12 cellular contexts compared by ENCODE assay signal in genomic region chr22:29816128-29816527, GRCh38. TPM values are rescaled to one million over a fixed set of nuclear protein-coding genes. Genes with fewer than 3 reads are reported as not detected.
DNase-seq lines count a peak whose midpoint lies in the region; ATAC-seq and TF ChIP-seq lines count a peak whose summit lies in the region.
"Had no signal": no experiment of that assay in that cellular context is flagged by ENCODE, and none has a peak within 500 bp of the region (broad histone marks: within the 10 kb centered on the region; RNA-seq: fewer than 3 reads in every experiment).

No MANE protein-coding gene starts in this region.

- TF ChIP-seq CTCF in gastroesophageal sphincter (IDR thresholded peaks at IDR 0.05) = no peak
- no peak for TF ChIP-seq CTCF in ovary (IDR thresholded peaks at IDR 0.05)
- no peak for TF ChIP-seq CTCF in natural killer cell (IDR thresholded peaks at IDR 0.05)

- no peaks in the 10 kb centered on the region for H3K9me3 Mint-ChIP-seq in natural killer cell
- H3K9me3 Mint-ChIP-seq: activated T-cell treated with anti-CD3 and anti-CD28 coated beads, Interleukin-2, amount 50 U/mL, for 4 hours had no signal

- peak overlapping the region in 3 of 4 donors; percentile 2 to 57 (median 33) for H3K27ac ChIP-seq in gastroesophageal sphincter
- no peak overlapping the region for H3K27ac ChIP-seq in ovary

- H3K4me1 ChIP-seq in gastroesophageal sphincter = peaks cover 0 to 19% (median 5%) of the 10 kb centered on the region in 3 donors
- H3K4me1 ChIP-seq in ovary (ENCODE audit: insufficient read depth) = no peaks in the 10 kb centered on the region

- ATAC-seq in gastroesophageal sphincter (peak; percentile 73), GM21528 (IDR thresholded peaks at IDR 0.05; ENCODE audit: low FRiP score, unreplicated experiment) (no peak), natural killer cell (no peak)
- ATAC-seq: activated T-cell treated with anti-CD3 and anti-CD28 coated beads, Interleukin-2, amount 50 U/mL, for 4 hours had no signal

- no peak overlapping the region for H3K4me3 Mint-ChIP-seq in natural killer cell
- H3K4me3 Mint-ChIP-seq: activated T-cell treated with anti-CD3 and anti-CD28 coated beads, Interleukin-2, amount 50 U/mL, for 4 hours had no signal

- H3K27ac Mint-ChIP-seq in natural killer cell = no peak overlapping the region

- H3K27me3 Mint-ChIP-seq in natural killer cell (ENCODE audit: low read depth in 2 of 2) = no peaks in the 10 kb centered on the region

- in situ Hi-C loops in ACHN (cut with HindIII; ENCODE audit: low pct_ligation_motif_present, low pct_unique_long_range_greater_than_20kb, low sequenced_read_pairs) = no loop called here

- H3K4me3 ChIP-seq in gastroesophageal sphincter (no peak overlapping the region), ovary (no peak overlapping the region)

- TF ChIP-seq POLR2A in gastroesophageal sphincter (IDR thresholded peaks at IDR 0.05) (no peak), ovary (IDR thresholded peaks at IDR 0.05) (no peak)

- no peaks in the 10 kb centered on the region for H3K9me3 ChIP-seq in gastroesophageal sphincter
- no peaks in the 10 kb centered on the region for H3K9me3 ChIP-seq in ovary

- TF ChIP-seq EP300 in gastroesophageal sphincter (IDR thresholded peaks at IDR 0.05) = no peak
- TF ChIP-seq EP300 in ovary (IDR thresholded peaks at IDR 0.05) = no peak

- H3K36me3 Mint-ChIP-seq in natural killer cell = peaks cover 22% of the 10 kb centered on the region

- intact Hi-C loops in ovary (cut with DNase I) = no loop called here
- intact Hi-C loops in natural killer cell (cut with micrococcal nuclease) = no loop called here

- H3K36me3 ChIP-seq in gastroesophageal sphincter (peaks cover 0 to 98% of the 10 kb centered on the region in 2 donors), ovary (no peaks in the 10 kb centered on the region)

- DNase-seq in DMS 273 (lab: John Stamatoyannopoulos, UW; ENCODE audit: unreplicated experiment) (peak; percentile 68), T1000 (lab: John Stamatoyannopoulos, UW) (peak; percentile 35), ovary (peak in 3 of 5 donors; percentile 36 to 70 (median 44)), natural killer cell (no peak), ACHN (no peak)
- no peak for DNase-seq in activated CD4-positive, alpha-beta T cell treated with anti-CD3 and anti-CD28 coated beads for 1 hour
- DNase-seq: activated T-cell treated with anti-CD3 and anti-CD28 coated beads, Interleukin-2, amount 50 U/mL, for 4 hours; DMS153; mesendoderm; NCI-H1105 treated with DMSO at 0.1 percent for 48 hours had no signal

- H3K4me1 Mint-ChIP-seq in natural killer cell = no peaks in the 10 kb centered on the region

- no peaks in the 10 kb centered on the region for H3K27me3 ChIP-seq in gastroesophageal sphincter
- no peaks in the 10 kb centered on the region for H3K27me3 ChIP-seq in ovary

- 0 to 40% methylated on average over 1 to 2 of the region's 2 CpGs for WGBS in gastroesophageal sphincter (ENCODE audit: low coverage in 1 of 2), 2 donors
- 36 to 48% (median 42%) methylated on average over 2 of the region's 2 CpGs for WGBS in ovary, 3 donors

RNA-seq across cellular contexts. Expression of gene ASCC2, which starts 21.9 kb away (rescaled TPM):
- total RNA-seq in gastroesophageal sphincter (10 to 100 TPM; 19.6 to 35.8 (median 28.5) TPM), ovary (10 to 100 TPM; 26.9 to 55.6 (median 36.9) TPM), natural killer cell (100 to 1,000 TPM; 102 to 130 (median 128) TPM)
- polyA plus RNA-seq in ovary = 10 to 100 TPM; 27.0 to 45.6 TPM

RNA-seq across cellular contexts. Expression of gene UQCR10, which starts 49.0 kb away (rescaled TPM):
- 10 to 100 TPM; 54.3 to 78.6 (median 64.9) TPM for total RNA-seq in gastroesophageal sphincter
- 10 to 100 TPM; 24.2 to 61.2 (median 49.1) TPM for total RNA-seq in ovary
- polyA plus RNA-seq in ovary = 10 to 100 TPM; 78.2 to 93.1 TPM
- 10 to 100 TPM; 33.6 to 40.8 (median 35.4) TPM for total RNA-seq in natural killer cell

RNA-seq across cellular contexts. Expression of gene ZMAT5, which starts 49.3 kb away (rescaled TPM):
- total RNA-seq in gastroesophageal sphincter (10 to 100 TPM; 10.6 to 26.5 (median 17.1) TPM), ovary (10 to 100 TPM; 16.1 to 27.2 (median 22.3) TPM), natural killer cell (10 to 100 TPM; 15.9 to 20.0 (median 16.0) TPM)
- polyA plus RNA-seq in ovary = 10 to 100 TPM in 1 of 2 donors, 1 to 10 TPM in 1; 5.7 to 17.7 TPM

Comparison
In these comparisons a context has a peak if more than half of its experiments do, and no peak if none do; other contexts are left out.
1. DNase-seq: peak in DMS 273 (single experiment), T1000 (single experiment) and ovary (3 of 5); none in activated CD4-positive, alpha-beta T cell treated with anti-CD3 and anti-CD28 coated beads for 1 hour (single experiment), natural killer cell (single experiment) and ACHN (single experiment).
2. H3K27ac ChIP-seq: peak in gastroesophageal sphincter (3 of 4); none in ovary (0 of 2).